ENCODE assay signal across 8 cellular contexts in genomic region chr18:76823574-76823973, GRCh38. TPM values are rescaled to one million over a fixed set of nuclear protein-coding genes. Genes with fewer than 3 reads are reported as not detected.
A peak's percentile ranks its signal among the peaks of the same experiment; 100 is the strongest.
DNase-seq lines count a peak whose midpoint lies in the region; ATAC-seq and TF ChIP-seq lines count a peak whose summit lies in the region.

No MANE protein-coding gene starts in this region.

- H3K4me1 ChIP-seq in iPS-18a (ENCODE audit: control insufficient read depth, low read depth, low read length): peaks cover 13% of the 10 kb centered on the region

- peak overlapping the region; percentile 11 to 90 for H3K27ac Mint-ChIP-seq in activated naive CD4-positive, alpha-beta T cell treated with anti-CD3 and anti-CD28 coated beads, Interleukin-2, amount 50 U/mL, for 72 hours
- H3K27ac Mint-ChIP-seq in stimulated activated effector memory CD8-positive, alpha-beta T cell treated with anti-CD3 and anti-CD28 coated beads, Interleukin-12 subunit alpha, Interleukin-12 subunit beta, amount 100 ng/mL, for 72 hours: peak overlapping the region; percentile 76

- peaks cover 0 to 5% of the 10 kb centered on the region in 2 donors for H3K36me3 Mint-ChIP-seq in activated naive CD4-positive, alpha-beta T cell treated with anti-CD3 and anti-CD28 coated beads, Interleukin-2, amount 50 U/mL, for 72 hours
- H3K36me3 Mint-ChIP-seq in stimulated activated effector memory CD8-positive, alpha-beta T cell treated with anti-CD3 and anti-CD28 coated beads, Interleukin-12 subunit alpha, Interleukin-12 subunit beta, amount 100 ng/mL, for 72 hours: peaks cover 34% of the 10 kb centered on the region

- H3K9ac ChIP-seq in iPS-18a (ENCODE audit: low read length): peak overlapping the region; percentile 58

- peak overlapping the region; percentile 68 for H3K4me3 ChIP-seq in AG09309 (ENCODE audit: control insufficient read depth, low read depth, low read length)
- peak overlapping the region; percentile 83 for H3K4me3 ChIP-seq in H7 (ENCODE audit: insufficient read depth, low read depth, low read length)
- peak overlapping the region; percentile 68 for H3K4me3 ChIP-seq in iPS-18a (ENCODE audit: low read length)

- H3K9me3 ChIP-seq in iPS-18a (ENCODE audit: control insufficient read depth, low read depth, low read length): no peaks in the 10 kb centered on the region

- peaks cover 54% of the 10 kb centered on the region for H3K4me1 Mint-ChIP-seq in stimulated activated effector memory CD8-positive, alpha-beta T cell treated with anti-CD3 and anti-CD28 coated beads, Interleukin-12 subunit alpha, Interleukin-12 subunit beta, amount 100 ng/mL, for 72 hours

- ATAC-seq in activated naive CD4-positive, alpha-beta T cell treated with anti-CD3 and anti-CD28 coated beads, Interleukin-2, amount 50 U/mL, for 72 hours: no peak
- no peak for ATAC-seq in stimulated activated effector memory CD8-positive, alpha-beta T cell treated with anti-CD3 and anti-CD28 coated beads, Interleukin-12 subunit alpha, Interleukin-12 subunit beta, amount 100 ng/mL, for 72 hours
- ATAC-seq in HG03571 (IDR thresholded peaks at IDR 0.05; ENCODE audit: unreplicated experiment): no peak
- ATAC-seq in HG03159 (IDR thresholded peaks at IDR 0.05; ENCODE audit: unreplicated experiment): no peak
- ATAC-seq in HG02885 (IDR thresholded peaks at IDR 0.05; ENCODE audit: poor library complexity, unreplicated experiment): no peak

- no peak for DNase-seq in AG09309 (ENCODE audit: low read depth)
- DNase-seq in H7: peak; percentile 85
- no peak for DNase-seq in activated naive CD4-positive, alpha-beta T cell treated with anti-CD3 and anti-CD28 coated beads, Interleukin-2, amount 50 U/mL, for 72 hours (ENCODE audit: low spot score in 2 of 2)
- no peak for DNase-seq in stimulated activated effector memory CD8-positive, alpha-beta T cell treated with anti-CD3 and anti-CD28 coated beads, Interleukin-12 subunit alpha, Interleukin-12 subunit beta, amount 100 ng/mL, for 72 hours (ENCODE audit: low spot score in 2 of 2)

- peak; percentile 8 for TF ChIP-seq CTCF in AG09309 (IDR thresholded peaks at IDR 0.05; ENCODE audit: control insufficient read depth, insufficient read depth, low read depth, low read length, missing control alignments)

- H3K27ac ChIP-seq in iPS-18a (ENCODE audit: low read length): no peak overlapping the region

- no peaks in the 10 kb centered on the region for H3K9me3 Mint-ChIP-seq in activated naive CD4-positive, alpha-beta T cell treated with anti-CD3 and anti-CD28 coated beads, Interleukin-2, amount 50 U/mL, for 72 hours
- H3K9me3 Mint-ChIP-seq in stimulated activated effector memory CD8-positive, alpha-beta T cell treated with anti-CD3 and anti-CD28 coated beads, Interleukin-12 subunit alpha, Interleukin-12 subunit beta, amount 100 ng/mL, for 72 hours: no peaks in the 10 kb centered on the region

- peak overlapping the region; percentile 87 for H3K4me3 Mint-ChIP-seq in stimulated activated effector memory CD8-positive, alpha-beta T cell treated with anti-CD3 and anti-CD28 coated beads, Interleukin-12 subunit alpha, Interleukin-12 subunit beta, amount 100 ng/mL, for 72 hours

- H3K36me3 ChIP-seq in H7 (replicated peaks; ENCODE audit: control insufficient read depth, insufficient read depth, low read length) (no peaks in the 10 kb centered on the region), iPS-18a (ENCODE audit: control insufficient read depth, low read depth, low read length) (no peaks in the 10 kb centered on the region)

- no peaks in the 10 kb centered on the region for H3K27me3 ChIP-seq in H7 (ENCODE audit: control insufficient read depth, insufficient read depth, low read length)
- H3K27me3 ChIP-seq in iPS-18a (ENCODE audit: control insufficient read depth, insufficient read depth, low read length): no peaks in the 10 kb centered on the region

RNA-seq across cellular contexts. Expression of gene ZNF236, which starts 1.2 kb away (rescaled TPM):
- total RNA-seq in H7 (2014; rRNA removed; shearing (Covaris generic)): 9.1 and 12.0 TPM in 2 replicates
- total RNA-seq in activated naive CD4-positive, alpha-beta T cell treated with anti-CD3 and anti-CD28 coated beads, Interleukin-2, amount 50 U/mL, for 72 hours: 10 to 100 TPM; 17.7 to 24.5 TPM
